Comparison of ENCODE assay signal across 1 cellular context in the genomic region with DNA sequence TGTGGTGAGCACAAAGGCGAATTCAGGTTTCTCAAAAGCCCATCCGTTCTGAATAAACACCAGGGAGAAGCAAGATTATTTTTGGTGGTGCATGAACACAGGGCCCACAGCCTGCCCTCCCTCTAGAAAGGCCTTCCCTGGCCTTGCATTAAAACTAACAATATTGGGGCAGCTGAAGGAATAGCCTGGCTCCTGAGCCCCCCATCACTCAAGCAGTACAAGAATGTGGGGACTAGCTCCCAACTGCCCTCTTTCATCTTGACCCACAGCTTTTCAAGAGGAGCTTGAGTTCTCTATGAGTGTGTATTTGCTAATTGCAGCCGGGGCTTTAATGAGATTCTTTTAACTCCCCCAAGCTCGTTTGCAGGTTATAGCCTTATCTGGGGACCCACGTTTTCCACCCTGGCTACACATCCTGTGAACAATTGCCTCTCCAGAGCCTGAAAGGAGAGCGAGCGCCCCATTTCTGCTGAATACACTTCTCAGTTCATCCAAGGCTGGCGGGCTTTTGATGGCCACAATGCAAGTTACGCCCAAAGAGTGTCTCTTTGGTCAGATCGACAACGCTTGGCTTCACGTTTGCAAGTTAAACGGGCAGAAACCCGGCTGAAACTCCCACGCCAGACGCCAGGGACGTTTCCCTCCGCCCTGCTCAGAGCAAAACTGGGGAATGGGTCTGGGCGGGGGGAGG.
TF ChIP-seq lines count a peak whose summit lies in the region.

No MANE protein-coding gene starts in this region.

TF ChIP-seq in H1, 55 proteins besides CTCF, POLR2A, EP300 and RAD21:
- peak; percentile 61 for TF ChIP-seq RNF2 (IDR thresholded peaks at IDR 0.05; ENCODE audit: borderline replicate concordance, low read depth, low read length, missing control alignments, poor library complexity, severe bottlenecking)
- TF ChIP-seq CREB1 (IDR thresholded peaks at IDR 0.05), result no peak
